8 cellular contexts compared by ENCODE assay signal in the genomic region with DNA sequence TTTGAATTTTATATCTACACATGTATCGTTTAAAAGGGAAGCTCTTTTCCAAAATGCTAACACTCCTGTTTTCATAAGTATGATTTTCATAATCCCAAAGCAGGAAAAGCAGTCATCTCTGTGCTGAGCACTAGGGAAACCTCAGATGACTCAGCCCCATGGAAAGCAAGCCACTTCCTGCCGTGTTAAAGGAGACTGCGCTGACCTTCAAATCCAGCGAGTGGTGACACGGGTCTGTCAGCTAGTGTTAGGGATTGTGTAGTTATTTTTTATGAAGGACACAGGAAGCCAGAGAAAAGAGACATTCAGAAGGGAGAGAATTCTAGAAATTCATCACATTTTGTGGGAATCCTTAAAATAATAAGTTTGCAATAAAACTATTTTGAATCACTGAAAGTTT. TPM values are rescaled to one million over a fixed set of nuclear protein-coding genes. Genes with fewer than 3 reads are reported as not detected.
DNase-seq lines count a peak whose midpoint lies in the region; ATAC-seq lines count a peak whose summit lies in the region.

No MANE protein-coding gene starts in this region.

- ATAC-seq in activated CD8-positive, alpha-beta T cell treated with anti-CD3 and anti-CD28 coated beads, Interleukin-2, amount 10 ng/mL, durations not matched to agents 7 days and 5 days = peak; percentile 72
- ATAC-seq in left ventricle myocardium superior (peak; percentile 91), GM18861 (IDR thresholded peaks at IDR 0.05; ENCODE audit: unreplicated experiment) (no peak)

- peak overlapping the region; percentile 65 for H3K27ac ChIP-seq in subcutaneous abdominal adipose tissue (ENCODE audit: low read depth, low read length)

- H3K4me3 ChIP-seq in subcutaneous abdominal adipose tissue (ENCODE audit: low read depth in 1 of 5, low read length in 5 of 5) = no peak overlapping the region

- intact Hi-C loops in left ventricle myocardium superior (cut with micrococcal nuclease) = no loop called here

- peak; percentile 64 for DNase-seq in ACHN
- peak; percentile 56 for DNase-seq in KBM-7
- DNase-seq in activated CD8-positive, alpha-beta T cell treated with anti-CD3 and anti-CD28 coated beads, Interleukin-2, amount 10 ng/mL, durations not matched to agents 7 days and 5 days = peak; percentile 61
- DNase-seq in left ventricle myocardium superior = peak; percentile 64
- DNase-seq in occipital lobe (lab: John Stamatoyannopoulos, UW) = no peak
- DNase-seq in NCI-H2171 treated with DMSO at 0.1 percent for 48 hours (lab: John Stamatoyannopoulos, UW) = no peak

- peak overlapping the region; percentile 74 for H3K27ac Mint-ChIP-seq in activated CD8-positive, alpha-beta T cell treated with anti-CD3 and anti-CD28 coated beads, Interleukin-2, amount 10 ng/mL, durations not matched to agents 7 days and 5 days

- in situ Hi-C loops in ACHN (cut with HindIII; ENCODE audit: low pct_ligation_motif_present, low pct_unique_long_range_greater_than_20kb, low sequenced_read_pairs) (no loop called here), KBM-7 (cut with MboI; ENCODE audit: low pct_unique_long_range_greater_than_20kb, low sequenced_read_pairs) (no loop called here)

- peak overlapping the region in 2 of 5 donors; percentile 31 to 53 for H3K9ac ChIP-seq in subcutaneous abdominal adipose tissue (ENCODE audit: low read length in 5 of 5)

- H3K4me1 ChIP-seq in subcutaneous abdominal adipose tissue (ENCODE audit: control insufficient read depth in 5 of 5, insufficient read depth in 5 of 5, low read length in 5 of 5) = peaks cover 12 to 70% (median 47%) of the 10 kb centered on the region in 5 donors

- CTCF ChIA-PET in activated CD8-positive, alpha-beta T cell treated with anti-CD3 and anti-CD28 coated beads, Interleukin-2, amount 10 ng/mL, durations not matched to agents 7 days and 5 days (lab: Charles Lee) = interaction anchor here (0.9 to 3.6 kb wide), 6 partner anchors 16 to 198 kb away, joined by 3 to 11 read pairs (median 3); no protein-coding TSS in a partner anchor

- H3K36me3 Mint-ChIP-seq in activated CD8-positive, alpha-beta T cell treated with anti-CD3 and anti-CD28 coated beads, Interleukin-2, amount 10 ng/mL, durations not matched to agents 7 days and 5 days (ENCODE audit: low read depth) = no peaks in the 10 kb centered on the region

- H3K36me3 ChIP-seq in subcutaneous abdominal adipose tissue (ENCODE audit: control insufficient read depth in 5 of 5, insufficient read depth in 5 of 5, low read length in 5 of 5) = no peaks in the 10 kb centered on the region

- no peaks in the 10 kb centered on the region for H3K9me3 ChIP-seq in subcutaneous abdominal adipose tissue (ENCODE audit: control insufficient read depth in 5 of 5, low read length in 5 of 5)

- no peaks in the 10 kb centered on the region for H3K27me3 ChIP-seq in subcutaneous abdominal adipose tissue (ENCODE audit: control insufficient read depth in 5 of 5, insufficient read depth in 4 of 5, low read length in 5 of 5)

- H3K9me3 Mint-ChIP-seq in activated CD8-positive, alpha-beta T cell treated with anti-CD3 and anti-CD28 coated beads, Interleukin-2, amount 10 ng/mL, durations not matched to agents 7 days and 5 days (ENCODE audit: insufficient read depth) = no peaks in the 10 kb centered on the region

- POLR2A ChIA-PET in activated CD8-positive, alpha-beta T cell treated with anti-CD3 and anti-CD28 coated beads, Interleukin-2, amount 10 ng/mL, durations not matched to agents 7 days and 5 days (lab: Charles Lee) = no interaction called here

- no peak overlapping the region for H3K4me3 Mint-ChIP-seq in activated CD8-positive, alpha-beta T cell treated with anti-CD3 and anti-CD28 coated beads, Interleukin-2, amount 10 ng/mL, durations not matched to agents 7 days and 5 days

- H3K4me1 Mint-ChIP-seq in activated CD8-positive, alpha-beta T cell treated with anti-CD3 and anti-CD28 coated beads, Interleukin-2, amount 10 ng/mL, durations not matched to agents 7 days and 5 days (ENCODE audit: low read depth) = peaks cover 43% of the 10 kb centered on the region

- H3K27me3 Mint-ChIP-seq in activated CD8-positive, alpha-beta T cell treated with anti-CD3 and anti-CD28 coated beads, Interleukin-2, amount 10 ng/mL, durations not matched to agents 7 days and 5 days (ENCODE audit: low read depth) = peaks cover 19% of the 10 kb centered on the region

RNA-seq across cellular contexts. Expression of a gene that starts 57.0 kb away (rescaled TPM):
- total RNA-seq in activated CD8-positive, alpha-beta T cell treated with anti-CD3 and anti-CD28 coated beads, Interleukin-2, amount 10 ng/mL, durations not matched to agents 7 days and 5 days = under 1 TPM; 0.73 to 0.82 TPM
- total RNA-seq in left ventricle myocardium superior (41.0 TPM), occipital lobe (13.6 TPM)

Comparison
In these comparisons a context has a peak if more than half of its experiments do, and no peak if none do; other contexts are left out.
1. DNase-seq: peak in ACHN (single experiment), KBM-7 (single experiment), activated CD8-positive, alpha-beta T cell treated with anti-CD3 and anti-CD28 coated beads, Interleukin-2, amount 10 ng/mL, durations not matched to agents 7 days and 5 days (single experiment) and left ventricle myocardium superior (single experiment); none in occipital lobe (single experiment) and NCI-H2171 treated with DMSO at 0.1 percent for 48 hours (single experiment).